Comparison of ENCODE assay signal across 8 cellular contexts in genomic region chr2:43461461-43462073, GRCh38.
DNase-seq lines count a peak whose midpoint lies in the region; ATAC-seq lines count a peak whose summit lies in the region.

No MANE protein-coding gene starts in this region.

- H3K4me3 ChIP-seq in GM23248 (no peak overlapping the region), muscle layer of colon (ENCODE audit: low read depth in 1 of 2, low read length in 2 of 2) (no peak overlapping the region)

- H3K27me3 ChIP-seq in GM23248 (replicated peaks; ENCODE audit: insufficient read depth) (no peaks in the 10 kb centered on the region), muscle layer of colon (ENCODE audit: control insufficient read depth in 1 of 2, insufficient read depth in 2 of 2, low read length in 2 of 2) (no peaks in the 10 kb centered on the region)

- peaks cover 63% of the 10 kb centered on the region for H3F3A ChIP-seq in GM23248 (ENCODE audit: insufficient read depth)

- DNase-seq in GM23248 (no peak), NCI-H1105 treated with DMSO at 0.1 percent for 48 hours (lab: John Stamatoyannopoulos, UW) (peak; percentile 60), superior temporal gyrus (ENCODE audit: extremely low spot score) (no peak), NCI-H187 (lab: John Stamatoyannopoulos, UW) (no peak), KBM-7 (no peak), NCI-H2196 (lab: John Stamatoyannopoulos, UW; ENCODE audit: unreplicated experiment) (no peak)

- 67 to 68% methylated on average over 3 of the region's 3 CpGs for WGBS in GM23248 (ENCODE audit: low coverage in 1 of 2, low lambda C conversion rate in 2 of 2, missing lambda C conversion rate in 2 of 2), 2 experiments

- peak overlapping the region; percentile 36 for H3K4me2 ChIP-seq in GM23248 (ENCODE audit: unreplicated experiment)

- no peaks in the 10 kb centered on the region for H3K9me3 ChIP-seq in GM23248 (ENCODE audit: low read depth)
- H3K9me3 ChIP-seq in muscle layer of colon (ENCODE audit: low read length) = no peaks in the 10 kb centered on the region

- H2AFZ ChIP-seq in GM23248 = no peak overlapping the region

- ATAC-seq in GM18508 (IDR thresholded peaks at IDR 0.05; ENCODE audit: insufficient read depth, unreplicated experiment) = peak; percentile 35

- no peak overlapping the region for H3K9ac ChIP-seq in GM23248
- no peak overlapping the region for H3K9ac ChIP-seq in muscle layer of colon (ENCODE audit: low read length)

- no peaks in the 10 kb centered on the region for H3K9me2 ChIP-seq in GM23248 (ENCODE audit: insufficient read depth)

- H3K4me1 ChIP-seq in GM23248 (ENCODE audit: insufficient read depth) (peaks cover 78% of the 10 kb centered on the region), muscle layer of colon (ENCODE audit: insufficient read depth, low read length) (peaks cover 82% of the 10 kb centered on the region)

- H3K79me2 ChIP-seq in GM23248 (ENCODE audit: insufficient read depth) = no peaks in the 10 kb centered on the region

- in situ Hi-C loops in GM23248 (cut with MboI) (no loop called here), KBM-7 (cut with MboI; ENCODE audit: low pct_unique_long_range_greater_than_20kb, low sequenced_read_pairs) (no loop called here)

- no peaks in the 10 kb centered on the region for H4K20me1 ChIP-seq in GM23248 (ENCODE audit: insufficient read depth)

- H3K27ac ChIP-seq in GM23248 = 0 out of 2 replicates have a peak overlapping the region, but pooled peaks have one; percentile 21
- H3K27ac ChIP-seq in muscle layer of colon (ENCODE audit: low read depth, low read length) = peak overlapping the region; percentile 75

- H3K36me3 ChIP-seq in GM23248 (ENCODE audit: low read depth) (no peaks in the 10 kb centered on the region), muscle layer of colon (ENCODE audit: insufficient read depth, low read length) (no peaks in the 10 kb centered on the region)
